Comparison of ENCODE assay signal across 27 cellular contexts in the genomic region with DNA sequence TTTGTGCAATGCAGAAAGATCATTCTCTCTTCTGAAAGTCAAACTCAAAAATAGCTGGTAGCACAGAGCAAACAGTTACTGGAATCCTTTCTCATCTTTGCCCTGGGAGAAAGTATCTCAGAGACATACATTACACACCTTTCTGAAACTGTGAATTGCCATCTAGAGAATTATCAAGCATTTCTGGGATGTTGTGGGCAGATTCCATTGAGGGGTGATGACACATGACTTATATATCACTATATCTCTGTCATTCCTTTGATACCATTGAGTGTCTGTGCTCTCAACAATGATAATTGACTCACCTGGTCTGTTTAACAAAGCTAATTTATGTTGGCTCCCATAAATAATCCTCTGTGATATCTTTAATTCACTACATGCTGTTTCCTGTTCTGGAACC. TPM values are rescaled to one million over a fixed set of nuclear protein-coding genes. Genes with fewer than 3 reads are reported as not detected.
"Had no signal": no experiment of that assay in that cellular context is flagged by ENCODE, and none has a peak within 500 bp of the region (broad histone marks: within the 10 kb centered on the region; RNA-seq: fewer than 3 reads in every experiment).

No MANE protein-coding gene starts in this region.

- H3K9me3 ChIP-seq: colonic mucosa, esophagus squamous epithelium, left lung, prostate gland, right atrium auricular region, stomach, thyroid gland had no signal

- H3K4me1 Mint-ChIP-seq: naive thymus-derived CD4-positive, alpha-beta T cell had no signal

- H3K36me3 ChIP-seq: colonic mucosa, esophagus squamous epithelium, left lung, neural progenitor cell, prostate gland, stomach, thyroid gland had no signal

- H3K27me3 ChIP-seq: colonic mucosa, esophagus squamous epithelium, left lung, neural progenitor cell, right atrium auricular region, stomach, thyroid gland had no signal

- H2AFZ ChIP-seq: neural progenitor cell had no signal

- H3K9me3 Mint-ChIP-seq: dendritic cell treated with granulocyte-macrophage colony-stimulating factor and Interleukin-4, amounts not matched to agents 40 ng/mL and 50 ng/mL, for 4 days; endodermal cell; nephron; neural progenitor cell; type B pancreatic cell had no signal

- H3K9ac ChIP-seq: neural progenitor cell had no signal

- DNase-seq: colonic mucosa; effector CD8-positive, alpha-beta T cell; endodermal cell; esophagus squamous epithelium; head of caudate nucleus; kidney; left cardiac atrium; left lung; mesenchymal stem cell; midbrain; naive thymus-derived CD4-positive, alpha-beta T cell; nucleus accumbens; stimulated activated CD4-positive, alpha-beta T cell treated with anti-CD3 and anti-CD28 coated beads, Interleukin-12 subunit alpha, Interleukin-12 subunit beta, amount 100 ng/mL, for 4 hours; stimulated activated CD4-positive, alpha-beta T cell treated with anti-CD3 and anti-CD28 coated beads, Interleukin-1b, Interleukin-23, amount 100 ng/mL, for 48 hours; stimulated activated CD4-positive, alpha-beta T cell treated with anti-CD3 and anti-CD28 coated beads, Interleukin-4, amount 100 ng/mL, for 1 hour; stimulated activated CD8-positive, alpha-beta memory T cell treated with anti-CD3 and anti-CD28 coated beads, Interleukin-4, amount 100 ng/mL, for 48 hours; stimulated activated naive CD4-positive, alpha-beta T cell treated with Interleukin-2 at 50 U/mL for 16 hours; stomach; thyroid gland had no signal

- H3K27ac Mint-ChIP-seq: dendritic cell treated with granulocyte-macrophage colony-stimulating factor and Interleukin-4, amounts not matched to agents 40 ng/mL and 50 ng/mL, for 4 days; endodermal cell; naive thymus-derived CD4-positive, alpha-beta T cell; nephron; neural progenitor cell; type B pancreatic cell had no signal

- H3K27ac ChIP-seq: colonic mucosa, esophagus squamous epithelium, left lung, neural progenitor cell, prostate gland, right atrium auricular region, stomach, thyroid gland had no signal

- ATAC-seq: left cardiac atrium; left lung; naive thymus-derived CD4-positive, alpha-beta T cell; sciatic nerve had no signal

- H3K4me1 ChIP-seq: colonic mucosa, left lung, prostate gland, right atrium auricular region, thyroid gland had no signal

- H3K4me2 ChIP-seq: neural progenitor cell, smooth muscle cell had no signal

- H3K4me3 ChIP-seq: colonic mucosa, esophagus squamous epithelium, left lung, neural progenitor cell, prostate gland, right atrium auricular region, smooth muscle cell, stomach, thyroid gland had no signal

- H3K4me3 Mint-ChIP-seq: dendritic cell treated with granulocyte-macrophage colony-stimulating factor and Interleukin-4, amounts not matched to agents 40 ng/mL and 50 ng/mL, for 4 days; endodermal cell; naive thymus-derived CD4-positive, alpha-beta T cell; nephron; neural progenitor cell; type B pancreatic cell had no signal

- H3K36me3 Mint-ChIP-seq: naive thymus-derived CD4-positive, alpha-beta T cell had no signal

RNA-seq across cellular contexts. Expression of a gene that starts 13.0 kb away (rescaled TPM):
- total RNA-seq: naive thymus-derived CD4-positive, alpha-beta T cell had no signal
